ENCODE assay signal across 8 cellular contexts in the genomic region with DNA sequence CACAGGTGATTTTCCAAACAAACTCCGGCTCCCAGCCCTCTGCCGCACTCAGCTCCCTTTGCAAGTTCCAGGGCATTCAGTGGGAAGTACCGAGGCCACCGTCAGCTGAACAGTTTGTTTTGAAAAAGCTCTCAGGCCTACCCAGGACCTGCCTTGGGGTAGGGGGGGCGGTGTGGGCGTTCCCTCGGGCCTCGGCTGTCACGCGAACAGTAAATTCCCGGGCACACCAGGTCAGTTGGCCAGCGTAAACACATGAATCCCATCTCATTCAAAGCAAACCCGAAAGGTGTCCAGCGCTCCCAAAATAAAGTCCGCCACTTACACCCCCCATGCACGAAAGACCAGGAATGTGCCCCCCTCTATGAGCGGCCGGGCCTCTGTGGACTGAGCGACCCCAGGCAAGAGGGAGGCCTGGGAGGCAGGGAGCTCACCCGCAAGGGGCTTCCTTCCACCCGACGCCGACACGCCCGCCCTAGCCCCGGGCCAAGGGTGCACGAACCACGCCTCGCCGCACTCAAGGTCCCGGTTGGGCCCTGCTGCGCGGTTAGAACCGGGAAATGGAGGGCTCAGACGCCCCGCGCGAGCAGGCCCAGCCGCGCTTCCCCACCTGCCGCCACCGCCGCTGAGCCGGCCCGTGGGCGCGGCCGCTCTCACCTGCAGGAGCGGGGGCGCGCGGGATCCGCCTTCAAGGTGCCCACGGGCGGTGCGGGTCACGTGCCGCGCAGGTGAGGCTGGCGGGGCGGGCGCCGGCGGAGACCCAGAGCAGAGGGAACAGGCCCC. TPM values are rescaled to one million over a fixed set of nuclear protein-coding genes. Genes with fewer than 3 reads are reported as not detected.
DNase-seq lines count a peak whose midpoint lies in the region; ATAC-seq, FAIRE-seq and TF ChIP-seq lines count a peak whose summit lies in the region.

A gene with protein sequence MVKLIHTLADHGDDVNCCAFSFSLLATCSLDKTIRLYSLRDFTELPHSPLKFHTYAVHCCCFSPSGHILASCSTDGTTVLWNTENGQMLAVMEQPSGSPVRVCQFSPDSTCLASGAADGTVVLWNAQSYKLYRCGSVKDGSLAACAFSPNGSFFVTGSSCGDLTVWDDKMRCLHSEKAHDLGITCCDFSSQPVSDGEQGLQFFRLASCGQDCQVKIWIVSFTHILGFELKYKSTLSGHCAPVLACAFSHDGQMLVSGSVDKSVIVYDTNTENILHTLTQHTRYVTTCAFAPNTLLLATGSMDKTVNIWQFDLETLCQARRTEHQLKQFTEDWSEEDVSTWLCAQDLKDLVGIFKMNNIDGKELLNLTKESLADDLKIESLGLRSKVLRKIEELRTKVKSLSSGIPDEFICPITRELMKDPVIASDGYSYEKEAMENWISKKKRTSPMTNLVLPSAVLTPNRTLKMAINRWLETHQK (minus strand): TSS at position 775 of the 780 bp plus-strand sequence. CDS start 3,634 bp downstream, outside the sequence.

- WGBS in transverse colon (ENCODE audit: low coverage in 1 of 2), 2 donors: 4% methylated on average over 19 of the region's 64 CpGs; no CpG with 5 or more reads in 1 of the 2 donors

- in situ Hi-C loops in transverse colon (cut with MboI; ENCODE audit: low pct_ligation_motif_present in 1 of 4, low pct_unique_long_range_greater_than_20kb in 1 of 4, low sequenced_read_pairs in 3 of 4): no loop called here

- DNase-seq in A172 (ENCODE audit: low spot score) (peak; percentile 38), GM12891 (ENCODE audit: insufficient read length, low spot score) (peak; percentile 15), NCI-H345 (lab: John Stamatoyannopoulos, UW) (peak; percentile 74), fibroblast of pulmonary artery (ENCODE audit: low read depth) (peak; percentile 51), natural killer cell (peak; percentile 19), transverse colon (peak; percentile 73)
- peak; percentile 21 to 42 for DNase-seq in activated T-cell treated with anti-CD3 and anti-CD28 coated beads, Interleukin-2, amount 50 U/mL, for 72 hours

- no peaks in the 10 kb centered on the region for H3K36me3 Mint-ChIP-seq in activated T-cell treated with anti-CD3 and anti-CD28 coated beads, Interleukin-2, amount 50 U/mL, for 72 hours (ENCODE audit: insufficient read depth in 2 of 2)
- H3K36me3 Mint-ChIP-seq in natural killer cell: no peaks in the 10 kb centered on the region

- peaks cover 7 to 31% (median 9%) of the 10 kb centered on the region in 4 donors for H3K4me1 ChIP-seq in transverse colon

- H3K4me3 Mint-ChIP-seq in activated T-cell treated with anti-CD3 and anti-CD28 coated beads, Interleukin-2, amount 50 U/mL, for 72 hours: peak within 1 kb of the TSS; percentile 85 to 88
- H3K4me3 Mint-ChIP-seq in natural killer cell: peak within 1 kb of the TSS; percentile 87

- no peaks in the 10 kb centered on the region for H3K27me3 ChIP-seq in transverse colon

- peaks cover 0 to 4% (median 0%) of the 10 kb centered on the region in 4 donors for H3K36me3 ChIP-seq in transverse colon

- H3K4me3 ChIP-seq in fibroblast of pulmonary artery (replicated peaks; ENCODE audit: low read depth, low read length) (peak within 1 kb of the TSS; percentile 81), transverse colon (peak within 1 kb of the TSS; percentile 82 to 93 (median 88))

- peak within 1 kb of the TSS; percentile 86 for H3K27ac Mint-ChIP-seq in activated T-cell treated with anti-CD3 and anti-CD28 coated beads, Interleukin-2, amount 50 U/mL, for 72 hours
- H3K27ac Mint-ChIP-seq in natural killer cell: peak within 1 kb of the TSS; percentile 73 to 91

- no peaks in the 10 kb centered on the region for H3K9me3 Mint-ChIP-seq in activated T-cell treated with anti-CD3 and anti-CD28 coated beads, Interleukin-2, amount 50 U/mL, for 72 hours
- no peaks in the 10 kb centered on the region for H3K9me3 Mint-ChIP-seq in natural killer cell

- H3K4me1 Mint-ChIP-seq in activated T-cell treated with anti-CD3 and anti-CD28 coated beads, Interleukin-2, amount 50 U/mL, for 72 hours (ENCODE audit: low read depth): peaks cover 40% of the 10 kb centered on the region
- H3K4me1 Mint-ChIP-seq in natural killer cell: peaks cover 38% of the 10 kb centered on the region in 2 donors

- TF ChIP-seq CTCF in fibroblast of pulmonary artery (IDR thresholded peaks at IDR 0.05; ENCODE audit: low read length, missing control alignments): no peak
- no peak for TF ChIP-seq CTCF in natural killer cell (IDR thresholded peaks at IDR 0.05)
- TF ChIP-seq CTCF in transverse colon (IDR thresholded peaks at IDR 0.05): peak in 1 of 5 experiments; percentile 17

- H3K9me3 ChIP-seq in transverse colon: no peaks in the 10 kb centered on the region

- TF ChIP-seq EP300 in transverse colon (IDR thresholded peaks at IDR 0.05; ENCODE audit: low read depth): no peak

- ATAC-seq in HG02970 (IDR thresholded peaks at IDR 0.05; ENCODE audit: low FRiP score, unreplicated experiment): peak; percentile 7
- peak in 1 of 2 donors; percentile 56 for ATAC-seq in activated T-cell treated with anti-CD3 and anti-CD28 coated beads, Interleukin-2, amount 50 U/mL, for 72 hours (replicated peaks in 1 of 2)
- ATAC-seq in natural killer cell: peak; percentile 17 to 33 (median 24)

- FAIRE-seq in GM12891 (lab: Jason Lieb, UNC): no peak

- no peaks in the 10 kb centered on the region for H3K27me3 Mint-ChIP-seq in activated T-cell treated with anti-CD3 and anti-CD28 coated beads, Interleukin-2, amount 50 U/mL, for 72 hours (ENCODE audit: low read depth)
- no peaks in the 10 kb centered on the region for H3K27me3 Mint-ChIP-seq in natural killer cell (ENCODE audit: low read depth in 2 of 2)

- TF ChIP-seq POLR2A in GM12891 (IDR thresholded peaks at IDR 0.05; ENCODE audit: low read depth, low read length) (no peak), transverse colon (IDR thresholded peaks at IDR 0.05) (no peak)

- intact Hi-C loops in natural killer cell (cut with micrococcal nuclease) (loop anchor here (2.0 to 5.0 kb wide), 2 partner anchors 154 to 427 kb away; partner anchors contain the start of gene MARCHF7), transverse colon (cut with DNase I; ENCODE audit: low total_unique reads) (no loop called here)

- peak within 1 kb of the TSS; percentile 89 to 97 (median 92) for H3K27ac ChIP-seq in transverse colon

TF ChIP-seq in GM12891, 5 proteins besides CTCF, POLR2A, EP300 and RAD21:
- no peak for TF ChIP-seq POU2F2 (IDR thresholded peaks at IDR 0.05; ENCODE audit: low read depth, low read length)
- no peak for TF ChIP-seq POLR2AphosphoS5 (IDR thresholded peaks at IDR 0.05; ENCODE audit: low read depth, low read length)
- no peak for TF ChIP-seq SPI1 (IDR thresholded peaks at IDR 0.05; ENCODE audit: low read depth, low read length)
- TF ChIP-seq TAF1 (IDR thresholded peaks at IDR 0.05; ENCODE audit: low read depth, low read length): no peak
- TF ChIP-seq PAX5 (IDR thresholded peaks at IDR 0.05; ENCODE audit: insufficient read depth, low read length, severe bottlenecking): no peak

RNA-seq across cellular contexts. Expression of the gene that starts here (rescaled TPM):
- 9.4 and 15.0 TPM in 2 replicates for total RNA-seq in A172 (2014; rRNA removed; shearing (Covaris generic))
- polyA plus RNA-seq in GM12891 (2012; ENCODE audit: low read depth, missing spikeins): 5.7 TPM
- 1 to 10 TPM; 6.0 to 7.3 TPM for total RNA-seq in activated T-cell treated with anti-CD3 and anti-CD28 coated beads, Interleukin-2, amount 50 U/mL, for 72 hours
- total RNA-seq in natural killer cell (10 to 100 TPM; 13.7 to 21.2 (median 14.9) TPM), transverse colon (10 to 100 TPM in 1 of 4 donors, 1 to 10 TPM in 3; 3.4 to 10.3 (median 9.1) TPM)

Comparison
In these comparisons a context has a peak if more than half of its experiments do, and no peak if none do; other contexts are left out.
1. DNase-seq: peak in every context shown above with its lines; median percentile 74 in NCI-H345; 73 in transverse colon; 51 in fibroblast of pulmonary artery; 38 in A172; 32 in activated T-cell treated with anti-CD3 and anti-CD28 coated beads, Interleukin-2, amount 50 U/mL, for 72 hours; 19 in natural killer cell; 15 in GM12891.